8 cellular contexts compared by ENCODE assay signal in genomic region chr19:5680083-5680436, GRCh38. TPM values are rescaled to one million over a fixed set of nuclear protein-coding genes. Genes with fewer than 3 reads are reported as not detected.
DNase-seq lines count a peak whose midpoint lies in the region; ATAC-seq and TF ChIP-seq lines count a peak whose summit lies in the region.

No MANE protein-coding gene starts in this region.

- H3K4me3 ChIP-seq in CD4-positive, CD25-positive, alpha-beta regulatory T cell (ENCODE audit: low read depth, low read length) = peak overlapping the region; percentile 80
- peak overlapping the region; percentile 87 for H3K4me3 ChIP-seq in LNCaP clone FGC (ENCODE audit: low read depth, low read length)
- peak overlapping the region; percentile 55 for H3K4me3 ChIP-seq in urinary bladder (ENCODE audit: low read depth, low read length)

- peaks cover 0 to 3% (median 0%) of the 10 kb centered on the region in 7 donors for H3K9me3 Mint-ChIP-seq in CD4-positive, CD25-positive, alpha-beta regulatory T cell

- no peak for ATAC-seq in CD4-positive, CD25-positive, alpha-beta regulatory T cell (ENCODE audit: low read depth in 2 of 2)

- WGBS in urinary bladder = under 1% methylated on average over 23 of the region's 23 CpGs

- no peaks in the 10 kb centered on the region for H3K36me3 Mint-ChIP-seq in CD4-positive, CD25-positive, alpha-beta regulatory T cell

- peaks cover 18% of the 10 kb centered on the region for H3K4me1 ChIP-seq in CD4-positive, CD25-positive, alpha-beta regulatory T cell (ENCODE audit: control insufficient read depth, insufficient read depth, low read length, poor library complexity, severe bottlenecking)
- H3K4me1 ChIP-seq in urinary bladder (ENCODE audit: insufficient read depth) = no peaks in the 10 kb centered on the region

- no peak for DNase-seq in CD4-positive, CD25-positive, alpha-beta regulatory T cell
- DNase-seq in LNCaP clone FGC (ENCODE audit: low read depth) (no peak), dedifferentiated amniotic fluid mesenchymal stem cell (ENCODE audit: extremely low spot score) (peak; percentile 19), medulla oblongata (ENCODE audit: extremely low spot score) (peak; percentile 47), NCI-H1694 treated with DMSO at 0.1 percent for 48 hours (lab: John Stamatoyannopoulos, UW) (no peak), NCI-H146 treated with DMSO at 0.1 percent for 48 hours (lab: John Stamatoyannopoulos, UW; ENCODE audit: unreplicated experiment) (no peak), HCEC 1CT (no peak)

- peak overlapping the region; percentile 92 to 100 (median 99) for H3K27ac Mint-ChIP-seq in CD4-positive, CD25-positive, alpha-beta regulatory T cell

- H3K27ac ChIP-seq in CD4-positive, CD25-positive, alpha-beta regulatory T cell (ENCODE audit: insufficient read depth, low read length, poor library complexity, severe bottlenecking) = peak overlapping the region; percentile 97
- H3K27ac ChIP-seq in urinary bladder (ENCODE audit: low read depth) = peak overlapping the region; percentile 66

- no peaks in the 10 kb centered on the region for H3K27me3 ChIP-seq in CD4-positive, CD25-positive, alpha-beta regulatory T cell (ENCODE audit: control insufficient read depth, insufficient read depth, low read length)

- H3K4me3 Mint-ChIP-seq in CD4-positive, CD25-positive, alpha-beta regulatory T cell = peak overlapping the region; percentile 92 to 94 (median 94)

- TF ChIP-seq CTCF in LNCaP clone FGC (IDR thresholded peaks at IDR 0.05; ENCODE audit: control insufficient read depth, extremely low read depth, insufficient read depth) = no peak

- H3K9me3 ChIP-seq in CD4-positive, CD25-positive, alpha-beta regulatory T cell (ENCODE audit: control insufficient read depth in 2 of 2, low read length in 2 of 2) = no peaks in the 10 kb centered on the region

- peaks cover 0 to 35% (median 18%) of the 10 kb centered on the region in 4 donors for H3K4me1 Mint-ChIP-seq in CD4-positive, CD25-positive, alpha-beta regulatory T cell

- no peaks in the 10 kb centered on the region for H3K36me3 ChIP-seq in CD4-positive, CD25-positive, alpha-beta regulatory T cell (ENCODE audit: control insufficient read depth, insufficient read depth, low read length)
- H3K36me3 ChIP-seq in urinary bladder (ENCODE audit: insufficient read depth) = no peaks in the 10 kb centered on the region

- peaks cover 8% of the 10 kb centered on the region for H3K27me3 Mint-ChIP-seq in CD4-positive, CD25-positive, alpha-beta regulatory T cell

RNA-seq across cellular contexts. Expression of gene MICOS13, which starts 0.3 kb away (rescaled TPM):
- total RNA-seq in CD4-positive, CD25-positive, alpha-beta regulatory T cell = 21.2 TPM
- polyA plus RNA-seq in CD4-positive, CD25-positive, alpha-beta regulatory T cell = 100 to 1,000 TPM in 2 of 4 donors, 10 to 100 TPM in 2; 90.6 to 110 (median 100) TPM
- 18.8 TPM for total RNA-seq in urinary bladder
- polyA plus RNA-seq in urinary bladder = 98.4 TPM

RNA-seq across cellular contexts. Expression of gene HSD11B1L, which starts 0.8 kb away (rescaled TPM):
- 2.4 TPM for total RNA-seq in CD4-positive, CD25-positive, alpha-beta regulatory T cell
- polyA plus RNA-seq in CD4-positive, CD25-positive, alpha-beta regulatory T cell = 1 to 10 TPM; 1.8 to 3.0 (median 2.3) TPM
- total RNA-seq in urinary bladder = 3.6 TPM
- polyA plus RNA-seq in urinary bladder = 17.5 TPM

RNA-seq across cellular contexts. Expression of gene RPL36, which starts 10.0 kb away (rescaled TPM):
- 984 TPM for total RNA-seq in CD4-positive, CD25-positive, alpha-beta regulatory T cell
- polyA plus RNA-seq in CD4-positive, CD25-positive, alpha-beta regulatory T cell = 1,000 to 10,000 TPM; 1,952 to 2,703 (median 2,229) TPM
- total RNA-seq in urinary bladder = 287 TPM
- 1,053 TPM for polyA plus RNA-seq in urinary bladder

RNA-seq across cellular contexts. Expression of gene LONP1, which starts 39.9 kb away (rescaled TPM):
- total RNA-seq in CD4-positive, CD25-positive, alpha-beta regulatory T cell = 67.6 TPM
- polyA plus RNA-seq in CD4-positive, CD25-positive, alpha-beta regulatory T cell = 10 to 100 TPM; 16.4 to 22.8 (median 20.3) TPM
- 21.7 TPM for total RNA-seq in urinary bladder
- 58.9 TPM for polyA plus RNA-seq in urinary bladder

RNA-seq across cellular contexts. Expression of gene CATSPERD, which starts 40.4 kb away (rescaled TPM):
- not detected for total RNA-seq in CD4-positive, CD25-positive, alpha-beta regulatory T cell
- polyA plus RNA-seq in CD4-positive, CD25-positive, alpha-beta regulatory T cell = under 1 TPM in 1 of 4 donors, not detected in 3; 0.17 TPM
- total RNA-seq in urinary bladder = not detected
- not detected for polyA plus RNA-seq in urinary bladder

Comparison
In these comparisons a context has a peak if more than half of its experiments do, and no peak if none do; other contexts are left out.
1. DNase-seq: peak in dedifferentiated amniotic fluid mesenchymal stem cell (single experiment) and medulla oblongata (single experiment); none in CD4-positive, CD25-positive, alpha-beta regulatory T cell (0 of 3), LNCaP clone FGC (single experiment), NCI-H1694 treated with DMSO at 0.1 percent for 48 hours (single experiment), NCI-H146 treated with DMSO at 0.1 percent for 48 hours (single experiment) and HCEC 1CT (single experiment).
2. Peak in every context shown above with its lines, with median percentiles within 50 percentile points of each other: H3K4me3 ChIP-seq.